Comparison of ENCODE assay signal across 1 cellular context in genomic region chr2:237615631-237616249, GRCh38.
TF ChIP-seq lines count a peak whose summit lies in the region.

No MANE protein-coding gene starts in this region.

TF ChIP-seq in IMR-90, 13 proteins besides CTCF, POLR2A, EP300 and RAD21 (continued from another document):
- TF ChIP-seq ELK1 (IDR thresholded peaks at IDR 0.05; ENCODE audit: borderline replicate concordance, low read depth, low read length) (no peak), RCOR1 (IDR thresholded peaks at IDR 0.05; ENCODE audit: insufficient replicate concordance, low read length) (no peak), BHLHE40 (IDR thresholded peaks at IDR 0.05; ENCODE audit: low read depth, low read length) (no peak), CEBPB (IDR thresholded peaks at IDR 0.05; ENCODE audit: low read depth, low read length) (no peak), FOS (IDR thresholded peaks at IDR 0.05; ENCODE audit: low read depth, low read length) (no peak), SMC3 (IDR thresholded peaks at IDR 0.05; ENCODE audit: low read depth, low read length) (no peak), CHD1 (IDR thresholded peaks at IDR 0.05; ENCODE audit: low read depth, low read length) (no peak), MAFK (IDR thresholded peaks at IDR 0.05; ENCODE audit: low read depth, low read length) (no peak), NFE2L2 (IDR thresholded peaks at IDR 0.05; ENCODE audit: low read depth, low read length) (no peak), MAZ (IDR thresholded peaks at IDR 0.05; ENCODE audit: borderline replicate concordance, low read depth, low read length) (no peak)
- TF ChIP-seq, protein P1, sequence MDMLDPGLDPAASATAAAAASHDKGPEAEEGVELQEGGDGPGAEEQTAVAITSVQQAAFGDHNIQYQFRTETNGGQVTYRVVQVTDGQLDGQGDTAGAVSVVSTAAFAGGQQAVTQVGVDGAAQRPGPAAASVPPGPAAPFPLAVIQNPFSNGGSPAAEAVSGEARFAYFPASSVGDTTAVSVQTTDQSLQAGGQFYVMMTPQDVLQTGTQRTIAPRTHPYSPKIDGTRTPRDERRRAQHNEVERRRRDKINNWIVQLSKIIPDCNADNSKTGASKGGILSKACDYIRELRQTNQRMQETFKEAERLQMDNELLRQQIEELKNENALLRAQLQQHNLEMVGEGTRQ (IDR thresholded peaks at IDR 0.05; ENCODE audit: low read depth, low read length), result no peak
